2 cellular contexts compared by ENCODE assay signal in genomic region chr18:70197042-70197441, GRCh38.
TF ChIP-seq lines count a peak whose summit lies in the region.

No MANE protein-coding gene starts in this region.

TF ChIP-seq in HepG2, 621 proteins besides CTCF, POLR2A, EP300 and RAD21:
- no peak for TF ChIP-seq TRIM24 (CRISPR knock-in tag; IDR thresholded peaks at IDR 0.05)
- TF ChIP-seq ZNF780A (CRISPR knock-in tag; IDR thresholded peaks at IDR 0.05): no peak
- TF ChIP-seq ZNF589 (CRISPR knock-in tag; conservative IDR thresholded peaks at IDR 0.05): no peak
- TF ChIP-seq ELF3 (CRISPR knock-in tag; IDR thresholded peaks at IDR 0.05): no peak
- TF ChIP-seq ZNF160 (CRISPR knock-in tag; IDR thresholded peaks at IDR 0.05): no peak
- TF ChIP-seq EEA1 (CRISPR knock-in tag; IDR thresholded peaks at IDR 0.05; ENCODE audit: borderline replicate concordance): no peak
- no peak for TF ChIP-seq PATZ1 (CRISPR knock-in tag; IDR thresholded peaks at IDR 0.05)
- TF ChIP-seq MTF2 (CRISPR knock-in tag; IDR thresholded peaks at IDR 0.05; ENCODE audit: borderline replicate concordance): no peak
- no peak for TF ChIP-seq ZNF253 (CRISPR knock-in tag; IDR thresholded peaks at IDR 0.05; ENCODE audit: borderline replicate concordance)
- no peak for TF ChIP-seq RCOR2 (CRISPR knock-in tag; IDR thresholded peaks at IDR 0.05)
- TF ChIP-seq, protein P1, sequence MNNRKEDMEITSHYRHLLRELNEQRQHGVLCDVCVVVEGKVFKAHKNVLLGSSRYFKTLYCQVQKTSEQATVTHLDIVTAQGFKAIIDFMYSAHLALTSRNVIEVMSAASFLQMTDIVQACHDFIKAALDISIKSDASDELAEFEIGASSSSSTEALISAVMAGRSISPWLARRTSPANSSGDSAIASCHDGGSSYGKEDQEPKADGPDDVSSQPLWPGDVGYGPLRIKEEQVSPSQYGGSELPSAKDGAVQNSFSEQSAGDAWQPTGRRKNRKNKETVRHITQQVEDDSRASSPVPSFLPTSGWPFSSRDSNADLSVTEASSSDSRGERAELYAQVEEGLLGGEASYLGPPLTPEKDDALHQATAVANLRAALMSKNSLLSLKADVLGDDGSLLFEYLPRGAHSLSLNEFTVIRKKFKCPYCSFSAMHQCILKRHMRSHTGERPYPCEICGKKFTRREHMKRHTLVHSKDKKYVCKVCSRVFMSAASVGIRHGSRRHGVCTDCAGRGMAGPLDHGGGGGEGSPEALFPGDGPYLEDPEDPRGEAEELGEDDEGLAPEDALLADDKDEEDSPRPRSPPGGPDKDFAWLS (CRISPR knock-in tag; IDR thresholded peaks at IDR 0.05; ENCODE audit: borderline replicate concordance): no peak
- no peak for TF ChIP-seq HMG20A (CRISPR knock-in tag; IDR thresholded peaks at IDR 0.05; ENCODE audit: borderline replicate concordance)

TF ChIP-seq in GM12878, 131 proteins besides CTCF, POLR2A, EP300 and RAD21:
- TF ChIP-seq ZBTB33 (IDR thresholded peaks at IDR 0.05) (no peak), JUNB (IDR thresholded peaks at IDR 0.05) (no peak), IKZF2 (IDR thresholded peaks at IDR 0.05) (no peak), RUNX3 (IDR thresholded peaks at IDR 0.05; ENCODE audit: low read length) (no peak), RELB (IDR thresholded peaks at IDR 0.05; ENCODE audit: low read depth) (no peak), ZNF24 (IDR thresholded peaks at IDR 0.05) (no peak), SMC3 (IDR thresholded peaks at IDR 0.05; ENCODE audit: borderline replicate concordance, low read length) (no peak), BMI1 (IDR thresholded peaks at IDR 0.05; ENCODE audit: borderline replicate concordance) (no peak), NFYA (IDR thresholded peaks at IDR 0.05; ENCODE audit: borderline replicate concordance, low read depth, low read length) (no peak), NBN (IDR thresholded peaks at IDR 0.05) (no peak), YBX1 (IDR thresholded peaks at IDR 0.05) (no peak), KAT2A (conservative IDR thresholded peaks at IDR 0.05; ENCODE audit: control insufficient read depth, low read depth, low read length) (no peak)
- TF ChIP-seq, protein P2, sequence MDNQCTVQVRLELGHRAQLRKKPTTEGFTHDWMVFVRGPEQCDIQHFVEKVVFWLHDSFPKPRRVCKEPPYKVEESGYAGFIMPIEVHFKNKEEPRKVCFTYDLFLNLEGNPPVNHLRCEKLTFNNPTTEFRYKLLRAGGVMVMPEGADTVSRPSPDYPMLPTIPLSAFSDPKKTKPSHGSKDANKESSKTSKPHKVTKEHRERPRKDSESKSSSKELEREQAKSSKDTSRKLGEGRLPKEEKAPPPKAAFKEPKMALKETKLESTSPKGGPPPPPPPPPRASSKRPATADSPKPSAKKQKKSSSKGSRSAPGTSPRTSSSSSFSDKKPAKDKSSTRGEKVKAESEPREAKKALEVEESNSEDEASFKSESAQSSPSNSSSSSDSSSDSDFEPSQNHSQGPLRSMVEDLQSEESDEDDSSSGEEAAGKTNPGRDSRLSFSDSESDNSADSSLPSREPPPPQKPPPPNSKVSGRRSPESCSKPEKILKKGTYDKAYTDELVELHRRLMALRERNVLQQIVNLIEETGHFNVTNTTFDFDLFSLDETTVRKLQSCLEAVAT (IDR thresholded peaks at IDR 0.05): no peak
- TF ChIP-seq, protein P3, sequence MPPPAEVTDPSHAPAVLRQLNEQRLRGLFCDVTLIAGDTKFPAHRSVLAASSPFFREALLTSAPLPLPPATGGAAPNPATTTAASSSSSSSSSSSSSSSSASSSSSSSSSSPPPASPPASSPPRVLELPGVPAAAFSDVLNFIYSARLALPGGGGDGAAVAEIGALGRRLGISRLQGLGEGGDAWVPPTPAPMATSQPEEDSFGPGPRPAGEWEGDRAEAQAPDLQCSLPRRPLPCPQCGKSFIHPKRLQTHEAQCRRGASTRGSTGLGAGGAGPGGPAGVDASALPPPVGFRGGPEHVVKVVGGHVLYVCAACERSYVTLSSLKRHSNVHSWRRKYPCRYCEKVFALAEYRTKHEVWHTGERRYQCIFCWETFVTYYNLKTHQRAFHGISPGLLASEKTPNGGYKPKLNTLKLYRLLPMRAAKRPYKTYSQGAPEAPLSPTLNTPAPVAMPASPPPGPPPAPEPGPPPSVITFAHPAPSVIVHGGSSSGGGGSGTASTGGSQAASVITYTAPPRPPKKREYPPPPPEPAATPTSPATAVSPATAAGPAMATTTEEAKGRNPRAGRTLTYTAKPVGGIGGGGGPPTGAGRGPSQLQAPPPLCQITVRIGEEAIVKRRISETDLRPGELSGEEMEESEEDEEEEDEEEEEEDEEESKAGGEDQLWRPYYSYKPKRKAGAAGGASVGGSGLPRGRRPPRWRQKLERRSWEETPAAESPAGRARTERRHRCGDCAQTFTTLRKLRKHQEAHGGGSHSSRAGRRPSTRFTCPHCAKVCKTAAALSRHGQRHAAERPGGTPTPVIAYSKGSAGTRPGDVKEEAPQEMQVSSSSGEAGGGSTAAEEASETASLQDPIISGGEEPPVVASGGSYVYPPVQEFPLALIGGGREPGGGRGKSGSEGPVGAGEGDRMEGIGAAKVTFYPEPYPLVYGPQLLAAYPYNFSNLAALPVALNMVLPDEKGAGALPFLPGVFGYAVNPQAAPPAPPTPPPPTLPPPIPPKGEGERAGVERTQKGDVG (CRISPR knock-in tag; IDR thresholded peaks at IDR 0.05): no peak
